Comparison of ENCODE assay signal across 11 cellular contexts in the genomic region with DNA sequence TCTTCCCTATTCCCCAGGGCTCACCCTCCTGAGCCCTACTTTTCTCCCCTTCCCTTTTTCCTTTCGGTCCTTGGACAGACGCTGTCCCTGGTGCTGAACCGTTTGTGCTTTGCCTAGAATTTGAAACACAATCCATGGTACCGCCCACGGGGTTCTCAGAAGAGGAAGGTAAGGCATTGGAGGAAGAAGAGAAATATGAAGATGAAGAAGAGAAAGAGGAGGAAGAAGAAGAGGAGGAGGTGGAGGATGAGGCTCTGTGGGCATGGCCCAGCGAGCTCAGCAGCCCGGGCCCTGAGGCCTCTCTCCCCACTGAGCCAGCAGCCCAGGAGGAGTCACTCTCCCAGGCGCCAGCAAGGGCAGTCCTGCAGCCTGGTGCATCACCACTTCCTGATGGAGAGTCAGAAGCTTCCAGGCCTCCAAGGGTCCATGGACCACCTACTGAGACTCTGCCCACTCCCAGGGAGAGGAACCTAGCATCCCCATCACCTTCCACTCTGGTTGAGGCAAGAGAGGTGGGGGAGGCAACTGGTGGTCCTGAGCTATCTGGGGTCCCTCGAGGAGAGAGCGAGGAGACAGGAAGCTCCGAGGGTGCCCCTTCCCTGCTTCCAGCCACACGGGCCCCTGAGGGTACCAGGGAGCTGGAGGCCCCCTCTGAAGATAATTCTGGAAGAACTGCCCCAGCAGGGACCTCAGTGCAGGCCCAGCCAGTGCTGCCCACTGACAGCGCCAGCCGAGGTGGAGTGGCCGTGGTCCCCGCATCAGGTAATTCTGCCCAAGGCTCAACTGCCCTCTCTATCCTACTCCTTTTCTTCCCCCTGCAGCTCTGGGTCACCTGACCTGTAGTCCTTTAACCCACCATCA. TPM values are rescaled to one million over a fixed set of nuclear protein-coding genes. Genes with fewer than 3 reads are reported as not detected.
DNase-seq lines count a peak whose midpoint lies in the region; ATAC-seq and TF ChIP-seq lines count a peak whose summit lies in the region.
"Had no signal": no experiment of that assay in that cellular context is flagged by ENCODE, and none has a peak within 500 bp of the region (broad histone marks: within the 10 kb centered on the region; RNA-seq: fewer than 3 reads in every experiment).

No MANE protein-coding gene starts in this region.

- H3K9ac ChIP-seq in SK-N-SH, result no peak overlapping the region

- no peaks in the 10 kb centered on the region for H3K27me3 ChIP-seq in SK-N-SH (ENCODE audit: insufficient read depth)
- H3K27me3 ChIP-seq in gastrocnemius medialis, result peaks cover 17 to 23% (median 20%) of the 10 kb centered on the region in 3 donors
- H3K27me3 ChIP-seq: right lobe of liver had no signal

- TF ChIP-seq EP300 in SK-N-SH (IDR thresholded peaks at IDR 0.05; ENCODE audit: borderline replicate concordance in 1 of 2, low read depth in 1 of 2, low read length in 1 of 2), result no peak

- H4K20me1 ChIP-seq in SK-N-SH (ENCODE audit: insufficient read depth), result peaks cover 8% of the 10 kb centered on the region

- H2AFZ ChIP-seq in SK-N-SH (ENCODE audit: low read depth), result no peak overlapping the region

- no peak for TF ChIP-seq RAD21 in SK-N-SH (IDR thresholded peaks at IDR 0.05; ENCODE audit: low read length)

- no peaks in the 10 kb centered on the region for H3F3A ChIP-seq in SK-N-SH (replicated peaks; ENCODE audit: insufficient read depth)

- H3K79me2 ChIP-seq in SK-N-SH (ENCODE audit: insufficient read depth), result no peaks in the 10 kb centered on the region

- peaks cover 0 to 16% of the 10 kb centered on the region in 2 experiments; a peak in 1 of 4 replicates for H3K4me1 ChIP-seq in SK-N-SH (ENCODE audit: control insufficient read depth in 1 of 2, insufficient read depth in 2 of 2, low read depth in 1 of 2, low read length in 1 of 2)
- peaks cover 8% of the 10 kb centered on the region in 2 donors for H3K4me1 ChIP-seq in gastrocnemius medialis

- TF ChIP-seq CTCF in SK-N-SH (IDR thresholded peaks at IDR 0.05) (no peak), gastrocnemius medialis (IDR thresholded peaks at IDR 0.05 in 4 of 5, conservative IDR thresholded peaks at IDR 0.05 in 1 of 5) (no peak)

- H3K9me2 ChIP-seq in SK-N-SH, result no peaks in the 10 kb centered on the region

- CTCF ChIA-PET in SK-N-SH (lab: Yijun Ruan, JAX), result interaction anchor here (1.2 to 6.9 kb wide), 5 partner anchors 20 to 37 kb away, joined by 4 to 145 read pairs (median 8); a partner anchor contains a TSS

- H3K4me3 ChIP-seq in SK-N-SH (ENCODE audit: low read depth in 2 of 2, low read length in 1 of 2) (no peak overlapping the region), gastrocnemius medialis (no peak overlapping the region)
- H3K4me3 ChIP-seq: right lobe of liver had no signal

- WGBS in SK-N-SH (ENCODE audit: low lambda C conversion rate), result 79% methylated on average over 15 of the region's 16 CpGs

- POLR2A ChIA-PET in SK-N-SH (lab: Yijun Ruan, JAX), result interaction anchor here (0.6 kb wide), 1 partner anchor 120 kb away, joined by 3 read pairs; no protein-coding TSS in a partner anchor

- no peak for ATAC-seq in GM21367 (IDR thresholded peaks at IDR 0.05; ENCODE audit: unreplicated experiment)
- ATAC-seq in gastrocnemius medialis, result no peak
- ATAC-seq: stimulated activated effector memory CD8-positive, alpha-beta T cell treated with anti-CD3 and anti-CD28 coated beads, Interleukin-12 subunit alpha, Interleukin-12 subunit beta, amount 100 ng/mL, for 72 hours had no signal

- H3K4me2 ChIP-seq in SK-N-SH, result no peak overlapping the region

- H3K27ac ChIP-seq in SK-N-SH (ENCODE audit: low read depth in 2 of 2, low read length in 1 of 2) (no peak overlapping the region), gastrocnemius medialis (no peak overlapping the region)
- H3K27ac ChIP-seq: right lobe of liver had no signal

- no peaks in the 10 kb centered on the region for H3K9me3 ChIP-seq in SK-N-SH
- H3K9me3 ChIP-seq in gastrocnemius medialis, result no peaks in the 10 kb centered on the region
- H3K9me3 ChIP-seq: right lobe of liver had no signal

- no peaks in the 10 kb centered on the region for H3K36me3 ChIP-seq in SK-N-SH (replicated peaks in 1 of 2; ENCODE audit: control insufficient read depth in 1 of 2, insufficient read depth in 2 of 2, low read length in 1 of 2)
- no peaks in the 10 kb centered on the region for H3K36me3 ChIP-seq in gastrocnemius medialis
- H3K36me3 ChIP-seq: right lobe of liver had no signal

- intact Hi-C loops in gastrocnemius medialis (cut with DNase I; ENCODE audit: low total_unique reads), result no loop called here

- TF ChIP-seq POLR2A in gastrocnemius medialis (IDR thresholded peaks at IDR 0.05), result no peak

- DNase-seq in GDM1 (lab: John Stamatoyannopoulos, UW), result peak; percentile 17
- no peak for DNase-seq in SK-N-SH
- peak; percentile 36 for DNase-seq in iris pigment epithelial cell (ENCODE audit: low read depth)
- no peak for DNase-seq in gastrocnemius medialis
- no peak for DNase-seq in NCI-H187 (lab: John Stamatoyannopoulos, UW)
- DNase-seq: activated T-cell treated with anti-CD3 and anti-CD28 coated beads for 4 hours, DMS153, NCI-H1092 treated with DMSO at 0.1 percent for 48 hours, right lobe of liver had no signal

- in situ Hi-C loops in gastrocnemius medialis (cut with MboI; ENCODE audit: low sequenced_read_pairs in 4 of 4), result no loop called here

TF ChIP-seq in SK-N-SH, 30 proteins besides CTCF, POLR2A, EP300 and RAD21:
- TF ChIP-seq RCOR1 (IDR thresholded peaks at IDR 0.05; ENCODE audit: low read length), result no peak
- TF ChIP-seq, protein P1, sequence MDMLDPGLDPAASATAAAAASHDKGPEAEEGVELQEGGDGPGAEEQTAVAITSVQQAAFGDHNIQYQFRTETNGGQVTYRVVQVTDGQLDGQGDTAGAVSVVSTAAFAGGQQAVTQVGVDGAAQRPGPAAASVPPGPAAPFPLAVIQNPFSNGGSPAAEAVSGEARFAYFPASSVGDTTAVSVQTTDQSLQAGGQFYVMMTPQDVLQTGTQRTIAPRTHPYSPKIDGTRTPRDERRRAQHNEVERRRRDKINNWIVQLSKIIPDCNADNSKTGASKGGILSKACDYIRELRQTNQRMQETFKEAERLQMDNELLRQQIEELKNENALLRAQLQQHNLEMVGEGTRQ (IDR thresholded peaks at IDR 0.05; ENCODE audit: borderline replicate concordance, low read depth, low read length), result no peak
- no peak for TF ChIP-seq TAF1 (IDR thresholded peaks at IDR 0.05; ENCODE audit: borderline replicate concordance, low read depth, low read length)
- no peak for TF ChIP-seq FOXM1 (IDR thresholded peaks at IDR 0.05; ENCODE audit: low read depth)
- no peak for TF ChIP-seq SMC3 (IDR thresholded peaks at IDR 0.05; ENCODE audit: low read depth, low read length)
- TF ChIP-seq, protein P2, sequence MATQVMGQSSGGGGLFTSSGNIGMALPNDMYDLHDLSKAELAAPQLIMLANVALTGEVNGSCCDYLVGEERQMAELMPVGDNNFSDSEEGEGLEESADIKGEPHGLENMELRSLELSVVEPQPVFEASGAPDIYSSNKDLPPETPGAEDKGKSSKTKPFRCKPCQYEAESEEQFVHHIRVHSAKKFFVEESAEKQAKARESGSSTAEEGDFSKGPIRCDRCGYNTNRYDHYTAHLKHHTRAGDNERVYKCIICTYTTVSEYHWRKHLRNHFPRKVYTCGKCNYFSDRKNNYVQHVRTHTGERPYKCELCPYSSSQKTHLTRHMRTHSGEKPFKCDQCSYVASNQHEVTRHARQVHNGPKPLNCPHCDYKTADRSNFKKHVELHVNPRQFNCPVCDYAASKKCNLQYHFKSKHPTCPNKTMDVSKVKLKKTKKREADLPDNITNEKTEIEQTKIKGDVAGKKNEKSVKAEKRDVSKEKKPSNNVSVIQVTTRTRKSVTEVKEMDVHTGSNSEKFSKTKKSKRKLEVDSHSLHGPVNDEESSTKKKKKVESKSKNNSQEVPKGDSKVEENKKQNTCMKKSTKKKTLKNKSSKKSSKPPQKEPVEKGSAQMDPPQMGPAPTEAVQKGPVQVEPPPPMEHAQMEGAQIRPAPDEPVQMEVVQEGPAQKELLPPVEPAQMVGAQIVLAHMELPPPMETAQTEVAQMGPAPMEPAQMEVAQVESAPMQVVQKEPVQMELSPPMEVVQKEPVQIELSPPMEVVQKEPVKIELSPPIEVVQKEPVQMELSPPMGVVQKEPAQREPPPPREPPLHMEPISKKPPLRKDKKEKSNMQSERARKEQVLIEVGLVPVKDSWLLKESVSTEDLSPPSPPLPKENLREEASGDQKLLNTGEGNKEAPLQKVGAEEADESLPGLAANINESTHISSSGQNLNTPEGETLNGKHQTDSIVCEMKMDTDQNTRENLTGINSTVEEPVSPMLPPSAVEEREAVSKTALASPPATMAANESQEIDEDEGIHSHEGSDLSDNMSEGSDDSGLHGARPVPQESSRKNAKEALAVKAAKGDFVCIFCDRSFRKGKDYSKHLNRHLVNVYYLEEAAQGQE (IDR thresholded peaks at IDR 0.05; ENCODE audit: low read depth, low read length), result peak; percentile 98
- no peak for TF ChIP-seq MEF2A (IDR thresholded peaks at IDR 0.05; ENCODE audit: borderline replicate concordance, low read depth)
TF ChIP-seq in SK-N-SH: peak in this region for 1.

RNA-seq across cellular contexts. Expression of a gene that starts 10.4 kb away (rescaled TPM):
- polyA plus RNA-seq in SK-N-SH (2012; rRNA removed), result 0.13 and 0.25 TPM in 2 replicates
- 0.08 and 0.25 TPM in 2 replicates for polyA plus RNA-seq in SK-N-SH (2012; cell fraction: cytosol; rRNA removed)
- 0.10 and 0.20 TPM in 2 replicates for polyA plus RNA-seq in SK-N-SH (2012; cell fraction: nucleus; rRNA removed)
- total RNA-seq in gastrocnemius medialis, result under 1 TPM in 2 of 4 donors, not detected in 2; 0.26 to 0.29 TPM
- total RNA-seq: right lobe of liver had no signal

RNA-seq across cellular contexts. Expression of a gene that starts 24.8 kb away (rescaled TPM):
- 12.6 and 15.8 TPM in 2 replicates for polyA plus RNA-seq in SK-N-SH (2012; rRNA removed)
- 10.5 and 12.5 TPM in 2 replicates for polyA plus RNA-seq in SK-N-SH (2012; cell fraction: cytosol; rRNA removed)
- 28.7 and 40.4 TPM in 2 replicates for polyA plus RNA-seq in SK-N-SH (2012; cell fraction: nucleus; rRNA removed)
- total RNA-seq in gastrocnemius medialis, result 10 to 100 TPM; 13.7 to 60.9 (median 26.4) TPM

RNA-seq across cellular contexts. Expression of a gene that starts 33.1 kb away (rescaled TPM):
- 0.10 and 0.20 TPM in 2 replicates for polyA plus RNA-seq in SK-N-SH (2012; rRNA removed)
- not detected in 2 replicates for polyA plus RNA-seq in SK-N-SH (2012; cell fraction: cytosol; rRNA removed)
- polyA plus RNA-seq in SK-N-SH (2012; cell fraction: nucleus; rRNA removed), result 0.98 and 1.1 TPM in 2 replicates
- 1 to 10 TPM in 3 of 4 donors, under 1 TPM in 1; 0.53 to 6.0 (median 3.0) TPM for total RNA-seq in gastrocnemius medialis
- total RNA-seq: right lobe of liver had no signal

RNA-seq across cellular contexts. Expression of a gene that starts 51.1 kb away (rescaled TPM):
- 36.6 and 46.8 TPM in 2 replicates for polyA plus RNA-seq in SK-N-SH (2012; rRNA removed)
- 45.1 and 47.1 TPM in 2 replicates for polyA plus RNA-seq in SK-N-SH (2012; cell fraction: cytosol; rRNA removed)
- polyA plus RNA-seq in SK-N-SH (2012; cell fraction: nucleus; rRNA removed), result 41.7 and 60.0 TPM in 2 replicates
- 100 to 1,000 TPM in 1 of 4 donors, 10 to 100 TPM in 3; 35.6 to 103 (median 47.6) TPM for total RNA-seq in gastrocnemius medialis

RNA-seq across cellular contexts. Expression of a gene that starts 53.0 kb away (rescaled TPM):
- polyA plus RNA-seq in SK-N-SH (2012; rRNA removed), result 13.3 and 42.1 TPM in 2 replicates
- polyA plus RNA-seq in SK-N-SH (2012; cell fraction: cytosol; rRNA removed), result 27.0 TPM in 2 replicates
- 21.2 and 48.9 TPM in 2 replicates for polyA plus RNA-seq in SK-N-SH (2012; cell fraction: nucleus; rRNA removed)
- 1 to 10 TPM in 1 of 4 donors, under 1 TPM in 1, not detected in 2; 0.98 to 1.3 TPM for total RNA-seq in gastrocnemius medialis

Comparison
In these comparisons a context has a peak if more than half of its experiments do, and no peak if none do; other contexts are left out.
1. DNase-seq: peak in GDM1 (single experiment) and iris pigment epithelial cell (single experiment); none in SK-N-SH (single experiment), gastrocnemius medialis (0 of 2) and NCI-H187 (0 of 2).